ENCODE assay signal across 20 cellular contexts in genomic region chr19:48544856-48545750, GRCh38. TPM values are rescaled to one million over a fixed set of nuclear protein-coding genes. Genes with fewer than 3 reads are reported as not detected.
DNase-seq lines count a peak whose midpoint lies in the region; ATAC-seq and TF ChIP-seq lines count a peak whose summit lies in the region.
"Had no signal": no experiment of that assay in that cellular context is flagged by ENCODE, and none has a peak within 500 bp of the region (broad histone marks: within the 10 kb centered on the region; RNA-seq: fewer than 3 reads in every experiment).

No MANE protein-coding gene starts in this region.

- DNase-seq in stimulated activated naive CD8-positive, alpha-beta T cell treated with anti-CD3 and anti-CD28 coated beads, Interleukin-15, amount 100 ng/mL, for 72 hours, result no peak
- no peak for DNase-seq in stimulated activated naive CD8-positive, alpha-beta T cell treated with anti-CD3 and anti-CD28 coated beads, Interleukin-15, Interleukin-2, amounts not matched to agents 100 U/mL and 50 U/mL, for 24 hours
- peak; percentile 55 for DNase-seq in mesendoderm
- no peak for DNase-seq in hepatocyte (ENCODE audit: low spot score)
- DNase-seq in MCF 10A (ENCODE audit: unreplicated experiment), result no peak
- no peak for DNase-seq in dorsolateral prefrontal cortex
- DNase-seq: 8988T, DND-41, GDM1, NCI-H1417 treated with DMSO at 0.1 percent for 48 hours, NCI-H2029, NCI-H2171, NCI-H446, NCI-H69, RPMI8226, SIG-M5 had no signal

- no peak overlapping the region for H3K9ac ChIP-seq in mesendoderm (ENCODE audit: low read length)
- H3K9ac ChIP-seq: BLaER1 treated with 17β-estradiol and CSF1 and Interleukin-3, amounts not matched to agents 10 nM and 100 nM had no signal

- no peak overlapping the region for H2AK5ac ChIP-seq in mesendoderm (ENCODE audit: low read length)

- H3K23ac ChIP-seq in mesendoderm (ENCODE audit: low read length), result no peak overlapping the region

- H2AFZ ChIP-seq in hepatocyte, result no peak overlapping the region

- TF ChIP-seq CTCF in hepatocyte (IDR thresholded peaks at IDR 0.05; ENCODE audit: poor library complexity) (no peak), MCF 10A (IDR thresholded peaks at IDR 0.05; ENCODE audit: unreplicated experiment) (no peak), dorsolateral prefrontal cortex (IDR thresholded peaks at IDR 0.05 in 54 of 56, conservative IDR thresholded peaks at IDR 0.05 in 2 of 56; ENCODE audit: low read depth in 1 of 56, partially characterized antibody in 56 of 56) (no peak)

- no peaks in the 10 kb centered on the region for H3K79me1 ChIP-seq in mesendoderm (ENCODE audit: low read length)

- no CpG with 5 or more reads among the region's 25 CpGs for WGBS in mesendoderm (ENCODE audit: extremely low coverage, insufficient coverage, low lambda C conversion rate)
- 61% methylated on average over 15 of the region's 25 CpGs for WGBS in hepatocyte (ENCODE audit: low lambda C conversion rate, missing lambda C conversion rate)

- no peaks in the 10 kb centered on the region for H3K79me2 ChIP-seq in mesendoderm (ENCODE audit: control insufficient read depth, insufficient read depth, low read length)
- no peaks in the 10 kb centered on the region for H3K79me2 ChIP-seq in hepatocyte

- H3K36me3 ChIP-seq in mesendoderm (ENCODE audit: control insufficient read depth, insufficient read depth, low read length), result no peaks in the 10 kb centered on the region
- H3K36me3 ChIP-seq in hepatocyte (replicated peaks; ENCODE audit: insufficient read depth, low read depth), result no peaks in the 10 kb centered on the region
- H3K36me3 ChIP-seq: BLaER1 treated with 17β-estradiol and CSF1 and Interleukin-3, amounts not matched to agents 10 nM and 100 nM had no signal

- peak overlapping the region; percentile 44 for H3K56ac ChIP-seq in mesendoderm (ENCODE audit: low read length)

- H3K36me3 Mint-ChIP-seq in MCF 10A (ENCODE audit: insufficient read depth, unreplicated experiment), result no peaks in the 10 kb centered on the region

- BruUV-seq in MCF 10A (replicated peaks; lab: Mats Ljungman, UMichigan), result no TSS peak

- peak; percentile 26 for ATAC-seq in stimulated activated naive CD8-positive, alpha-beta T cell treated with anti-CD3 and anti-CD28 coated beads, Interleukin-15, amount 100 ng/mL, for 72 hours
- no peak for ATAC-seq in stimulated activated naive CD8-positive, alpha-beta T cell treated with anti-CD3 and anti-CD28 coated beads, Interleukin-15, Interleukin-2, amounts not matched to agents 100 U/mL and 50 U/mL, for 24 hours
- ATAC-seq in esophagus mucosa (peak; percentile 84), HG02885 (IDR thresholded peaks at IDR 0.05; ENCODE audit: poor library complexity, unreplicated experiment) (no peak)

- H3K27me3 ChIP-seq in mesendoderm (ENCODE audit: insufficient read depth, low read length, poor library complexity), result no peaks in the 10 kb centered on the region
- no peaks in the 10 kb centered on the region for H3K27me3 ChIP-seq in hepatocyte
- H3K27me3 ChIP-seq in dorsolateral prefrontal cortex, result peaks cover 0 to 14% (median 0%) of the 10 kb centered on the region in 45 donors
- H3K27me3 ChIP-seq: BLaER1 treated with 17β-estradiol and CSF1 and Interleukin-3, amounts not matched to agents 10 nM and 100 nM had no signal

- no peak overlapping the region for H3K4me3 Mint-ChIP-seq in stimulated activated naive CD8-positive, alpha-beta T cell treated with anti-CD3 and anti-CD28 coated beads, Interleukin-15, amount 100 ng/mL, for 72 hours
- no peak overlapping the region for H3K4me3 Mint-ChIP-seq in MCF 10A (ENCODE audit: unreplicated experiment)

- H3K4ac ChIP-seq in mesendoderm (ENCODE audit: low read depth, low read length), result no peak overlapping the region

- H2BK5ac ChIP-seq in mesendoderm (ENCODE audit: low read length), result no peak overlapping the region

- no peaks in the 10 kb centered on the region for H4K20me1 ChIP-seq in hepatocyte (ENCODE audit: insufficient read depth, poor library complexity, severe bottlenecking)
- H4K20me1 ChIP-seq: BLaER1 treated with 17β-estradiol and CSF1 and Interleukin-3, amounts not matched to agents 10 nM and 100 nM had no signal

- no peaks in the 10 kb centered on the region for H3K9me2 ChIP-seq in hepatocyte (replicated peaks; ENCODE audit: insufficient read depth)

- H3K18ac ChIP-seq in mesendoderm (ENCODE audit: low read length), result peak overlapping the region; percentile 25

- H3K4me2 ChIP-seq in mesendoderm (ENCODE audit: low read length), result no peak overlapping the region
- H3K4me2 ChIP-seq in hepatocyte, result no peak overlapping the region
- H3K4me2 ChIP-seq: BLaER1 treated with 17β-estradiol and CSF1 and Interleukin-3, amounts not matched to agents 10 nM and 100 nM had no signal

- H3K27ac ChIP-seq in mesendoderm (ENCODE audit: low read depth, low read length) (no peak overlapping the region), hepatocyte (no peak overlapping the region), dorsolateral prefrontal cortex (no peak overlapping the region)
- H3K27ac ChIP-seq: BLaER1 treated with 17β-estradiol and CSF1 and Interleukin-3, amounts not matched to agents 10 nM and 100 nM had no signal

- H4K8ac ChIP-seq in mesendoderm (ENCODE audit: low read depth, low read length), result no peak overlapping the region

- no peak overlapping the region for H3K27ac Mint-ChIP-seq in stimulated activated naive CD8-positive, alpha-beta T cell treated with anti-CD3 and anti-CD28 coated beads, Interleukin-15, amount 100 ng/mL, for 72 hours
- H3K27ac Mint-ChIP-seq in MCF 10A (ENCODE audit: low read depth, unreplicated experiment), result no peak overlapping the region

- intact Hi-C loops in MCF 10A (cut with micrococcal nuclease) (no loop called here), dorsolateral prefrontal cortex (cut with DNase I) (no loop called here)

- H2BK15ac ChIP-seq in mesendoderm (replicated peaks; ENCODE audit: low read depth), result no peak overlapping the region

- H3K4me1 ChIP-seq in mesendoderm (ENCODE audit: control insufficient read depth, low read depth, low read length), result no peaks in the 10 kb centered on the region
- no peaks in the 10 kb centered on the region for H3K4me1 ChIP-seq in hepatocyte (ENCODE audit: insufficient read depth)

- peaks cover 6% of the 10 kb centered on the region for H3K4me1 Mint-ChIP-seq in stimulated activated naive CD8-positive, alpha-beta T cell treated with anti-CD3 and anti-CD28 coated beads, Interleukin-15, amount 100 ng/mL, for 72 hours
- H3K4me1 Mint-ChIP-seq in MCF 10A (ENCODE audit: insufficient read depth, unreplicated experiment), result peaks cover 6% of the 10 kb centered on the region

- no peak overlapping the region for H3K4me3 ChIP-seq in mesendoderm (ENCODE audit: low read length)
- H3K4me3 ChIP-seq in hepatocyte, result no peak overlapping the region
- no peak overlapping the region for H3K4me3 ChIP-seq in dorsolateral prefrontal cortex
- H3K4me3 ChIP-seq: BLaER1 treated with 17β-estradiol and CSF1 and Interleukin-3, amounts not matched to agents 10 nM and 100 nM had no signal

- CTCF ChIA-PET in MCF 10A (lab: Yijun Ruan, JAX), result no interaction called here

- no peaks in the 10 kb centered on the region for H3K27me3 Mint-ChIP-seq in stimulated activated naive CD8-positive, alpha-beta T cell treated with anti-CD3 and anti-CD28 coated beads, Interleukin-15, amount 100 ng/mL, for 72 hours
- H3K27me3 Mint-ChIP-seq in MCF 10A (ENCODE audit: insufficient read depth, unreplicated experiment), result no peaks in the 10 kb centered on the region

- no peaks in the 10 kb centered on the region for H3K9me3 Mint-ChIP-seq in stimulated activated naive CD8-positive, alpha-beta T cell treated with anti-CD3 and anti-CD28 coated beads, Interleukin-15, amount 100 ng/mL, for 72 hours
- no peaks in the 10 kb centered on the region for H3K9me3 Mint-ChIP-seq in MCF 10A (ENCODE audit: unreplicated experiment)

- no peaks in the 10 kb centered on the region for H3K9me3 ChIP-seq in hepatocyte (ENCODE audit: low read depth)
- H3K9me3 ChIP-seq: BLaER1 treated with 17β-estradiol and CSF1 and Interleukin-3, amounts not matched to agents 10 nM and 100 nM had no signal

- POLR2A ChIA-PET in MCF 10A (lab: Yijun Ruan, JAX), result no interaction called here

- no peak overlapping the region for H2BK120ac ChIP-seq in mesendoderm (ENCODE audit: low read depth, low read length)

- no peak overlapping the region for H4K5ac ChIP-seq in mesendoderm (ENCODE audit: low read length)

RNA-seq across cellular contexts. Expression of gene SULT2B1, which starts 6.9 kb away (rescaled TPM):
- total RNA-seq in esophagus mucosa (245 TPM), hepatocyte (not detected in 2 replicates), MCF 10A (2022) (not detected in 2 replicates), dorsolateral prefrontal cortex (1 to 10 TPM in 61 of 120 experiments, under 1 TPM in 35, not detected in 24; 0.38 to 4.8 (median 1.2) TPM)
- 0.14 TPM for polyA plus RNA-seq in mesendoderm (2013, experiment 1 of 2)
- 0.24 TPM for polyA plus RNA-seq in mesendoderm (2013, experiment 2 of 2)
- polyA plus RNA-seq in hepatocyte, result 0.43 and 0.79 TPM in 2 replicates

RNA-seq across cellular contexts. Expression of gene LMTK3, which starts 33.5 kb away (rescaled TPM):
- total RNA-seq in esophagus mucosa (4.9 TPM), hepatocyte (2.1 and 3.7 TPM in 2 replicates), MCF 10A (2022) (0.37 and 0.47 TPM in 2 replicates), dorsolateral prefrontal cortex (100 to 1,000 TPM in 62 of 120 experiments, 10 to 100 TPM in 58; 47.3 to 143 (median 101) TPM)
- 3.1 TPM for polyA plus RNA-seq in mesendoderm (2013, experiment 1 of 2)
- 2.8 TPM for polyA plus RNA-seq in mesendoderm (2013, experiment 2 of 2)
- 1.3 and 2.1 TPM in 2 replicates for polyA plus RNA-seq in hepatocyte
- total RNA-seq: H4 had no signal

Comparison
In these comparisons a context has a peak if more than half of its experiments do, and no peak if none do; other contexts are left out.
1. ATAC-seq: peak in stimulated activated naive CD8-positive, alpha-beta T cell treated with anti-CD3 and anti-CD28 coated beads, Interleukin-15, amount 100 ng/mL, for 72 hours (single experiment) and esophagus mucosa (single experiment); none in stimulated activated naive CD8-positive, alpha-beta T cell treated with anti-CD3 and anti-CD28 coated beads, Interleukin-15, Interleukin-2, amounts not matched to agents 100 U/mL and 50 U/mL, for 24 hours (single experiment) and HG02885 (single experiment).
2. RNA of gene SULT2B1, which starts 6.9 kb away (total RNA-seq): 245 TPM in esophagus mucosa (single experiment); 0.38 to 4.8 TPM in dorsolateral prefrontal cortex, not detected in hepatocyte and not detected in MCF 10A; every median in the first group is over 10 times any median in the second.